8 cellular contexts compared by ENCODE assay signal in the genomic region with DNA sequence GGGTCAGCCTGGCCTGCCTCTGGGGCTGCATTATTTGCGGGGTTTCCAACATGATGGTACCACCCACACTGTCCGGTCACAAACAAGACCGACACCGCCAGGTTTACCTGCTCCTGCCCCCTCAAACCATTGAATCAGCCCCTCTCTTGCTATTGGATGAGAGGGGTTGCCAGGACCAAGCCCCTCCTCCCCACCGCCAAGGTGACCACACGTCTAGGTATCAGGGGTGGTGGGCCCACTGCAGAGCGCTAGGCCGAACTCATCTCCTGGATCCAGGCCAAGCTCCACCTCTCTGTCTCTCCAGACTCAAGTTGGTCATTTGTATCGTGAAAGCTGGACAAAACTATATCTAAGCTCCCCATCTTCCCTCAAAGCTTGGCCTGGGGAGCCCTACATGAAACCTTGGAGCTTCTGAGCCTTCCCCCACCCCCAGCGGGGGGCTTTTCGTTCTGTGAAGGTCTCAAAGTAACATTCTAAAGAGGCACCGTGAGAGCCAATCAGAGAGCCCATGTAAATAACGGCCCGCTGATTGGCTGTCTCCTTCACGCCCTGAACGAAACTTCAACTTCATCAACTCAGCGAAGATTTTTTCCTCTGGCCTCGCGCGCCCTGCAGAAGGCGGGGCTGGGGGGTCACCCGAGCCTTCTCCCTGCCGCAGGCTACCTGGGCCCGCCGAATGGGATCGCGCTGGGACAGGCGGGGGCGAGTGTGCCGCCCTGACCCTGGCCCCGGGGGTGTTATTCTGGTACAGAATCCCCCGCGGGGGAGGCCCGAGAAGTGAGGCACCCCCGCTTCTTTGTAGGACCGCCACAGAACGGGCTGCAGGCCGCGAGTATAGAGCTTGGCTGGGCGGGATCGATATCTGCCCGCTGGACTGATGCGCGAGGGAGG. TPM values are rescaled to one million over a fixed set of nuclear protein-coding genes. Genes with fewer than 3 reads are reported as not detected.
A peak's percentile ranks its signal among the peaks of the same experiment; 100 is the strongest.
DNase-seq lines count a peak whose midpoint lies in the region; ATAC-seq lines count a peak whose summit lies in the region.

No MANE protein-coding gene starts in this region.

- DNase-seq in COLO829 (ENCODE audit: low spot score) (peak; percentile 68), H7 (peak; percentile 96), NCI-H345 treated with DMSO at 0.1 percent for 48 hours (lab: John Stamatoyannopoulos, UW; ENCODE audit: unreplicated experiment) (peak; percentile 33), medulla oblongata (ENCODE audit: extremely low spot score) (peak; percentile 85)
- DNase-seq in activated CD8-positive, alpha-beta memory T cell treated with anti-CD3 and anti-CD28 coated beads for 1 hour (ENCODE audit: extremely low read depth in 1 of 2, low read depth in 1 of 2), result peak; percentile 23 to 37
- DNase-seq in stimulated activated naive B cell treated with anti-CD40 and anti-IgM and Interleukin-4, amounts not matched to agents 10 μg/mL and 1 μg/mL and 100 μg/mL, for 72 hours, result peak; percentile 67

- H3K9me3 ChIP-seq in endocrine pancreas (ENCODE audit: control insufficient read depth, low read length), result no peaks in the 10 kb centered on the region

- H3K9ac ChIP-seq in endocrine pancreas (ENCODE audit: control insufficient read depth, insufficient read depth, low read length), result peak overlapping the region; percentile 77

- H3K27ac Mint-ChIP-seq in stimulated activated naive B cell treated with anti-CD40 and anti-IgM and Interleukin-4, amounts not matched to agents 10 μg/mL and 1 μg/mL and 100 μg/mL, for 72 hours, result peak overlapping the region; percentile 95

- peak overlapping the region; percentile 51 for H3K4me3 ChIP-seq in H7 (ENCODE audit: insufficient read depth, low read depth, low read length)
- H3K4me3 ChIP-seq in endocrine pancreas (ENCODE audit: control insufficient read depth, insufficient read depth, low read length), result no peak overlapping the region

- H3K27me3 Mint-ChIP-seq in stimulated activated naive B cell treated with anti-CD40 and anti-IgM and Interleukin-4, amounts not matched to agents 10 μg/mL and 1 μg/mL and 100 μg/mL, for 72 hours, result peaks cover 0 to 3% of the 10 kb centered on the region in 2 donors

- no peaks in the 10 kb centered on the region for H3K36me3 Mint-ChIP-seq in stimulated activated naive B cell treated with anti-CD40 and anti-IgM and Interleukin-4, amounts not matched to agents 10 μg/mL and 1 μg/mL and 100 μg/mL, for 72 hours

- no peaks in the 10 kb centered on the region for H3K4me1 ChIP-seq in endocrine pancreas (ENCODE audit: control insufficient read depth, insufficient read depth, low read length)

- ATAC-seq in stimulated activated naive B cell treated with anti-CD40 and anti-IgM and Interleukin-4, amounts not matched to agents 10 μg/mL and 1 μg/mL and 100 μg/mL, for 72 hours (replicated peaks), result peak; percentile 13 to 19
- ATAC-seq in HG02852 (IDR thresholded peaks at IDR 0.05; ENCODE audit: unreplicated experiment), result no peak

- peak overlapping the region; percentile 83 to 86 for H3K4me3 Mint-ChIP-seq in stimulated activated naive B cell treated with anti-CD40 and anti-IgM and Interleukin-4, amounts not matched to agents 10 μg/mL and 1 μg/mL and 100 μg/mL, for 72 hours

- H3K27me3 ChIP-seq in H7 (ENCODE audit: control insufficient read depth, insufficient read depth, low read length) (peaks cover 42% of the 10 kb centered on the region), endocrine pancreas (ENCODE audit: control insufficient read depth, insufficient read depth, low read length) (no peaks in the 10 kb centered on the region)

- H3K36me3 ChIP-seq in H7 (replicated peaks; ENCODE audit: control insufficient read depth, insufficient read depth, low read length) (no peaks in the 10 kb centered on the region), endocrine pancreas (ENCODE audit: control insufficient read depth, insufficient read depth, low read length) (no peaks in the 10 kb centered on the region)

- H3K9me3 Mint-ChIP-seq in stimulated activated naive B cell treated with anti-CD40 and anti-IgM and Interleukin-4, amounts not matched to agents 10 μg/mL and 1 μg/mL and 100 μg/mL, for 72 hours, result no peaks in the 10 kb centered on the region

- H3K4me1 Mint-ChIP-seq in stimulated activated naive B cell treated with anti-CD40 and anti-IgM and Interleukin-4, amounts not matched to agents 10 μg/mL and 1 μg/mL and 100 μg/mL, for 72 hours, result peaks cover 73 to 97% of the 10 kb centered on the region in 2 donors

RNA-seq across cellular contexts. Expression of a gene that starts 49.6 kb away (rescaled TPM):
- 0.10 and 0.33 TPM in 2 replicates for total RNA-seq in H7 (2014; rRNA removed; shearing (Covaris generic))

Comparison
In these comparisons a context has a peak if more than half of its experiments do, and no peak if none do; other contexts are left out.
1. DNase-seq: peak in every context shown above with its lines; median percentile 96 in H7; 85 in medulla oblongata; 68 in COLO829; 67 in stimulated activated naive B cell treated with anti-CD40 and anti-IgM and Interleukin-4, amounts not matched to agents 10 μg/mL and 1 μg/mL and 100 μg/mL, for 72 hours; 33 in NCI-H345 treated with DMSO at 0.1 percent for 48 hours; 30 in activated CD8-positive, alpha-beta memory T cell treated with anti-CD3 and anti-CD28 coated beads for 1 hour.